In genomic region chr7:123635551-123636359, GRCh38 we compare ENCODE assay signal across 8 cellular contexts. TPM values are rescaled to one million over a fixed set of nuclear protein-coding genes. Genes with fewer than 3 reads are reported as not detected.
A peak's percentile ranks its signal among the peaks of the same experiment; 100 is the strongest.
DNase-seq lines count a peak whose midpoint lies in the region; ATAC-seq, FAIRE-seq and TF ChIP-seq lines count a peak whose summit lies in the region.
"Had no signal": no experiment of that assay in that cellular context is flagged by ENCODE, and none has a peak within 500 bp of the region (broad histone marks: within the 10 kb centered on the region; RNA-seq: fewer than 3 reads in every experiment).

No MANE protein-coding gene starts in this region.

- H3K36me3 ChIP-seq in WERI-Rb-1 (no peaks in the 10 kb centered on the region), kidney (ENCODE audit: control insufficient read depth in 1 of 2, insufficient read depth in 2 of 2, low read length in 2 of 2) (no peaks in the 10 kb centered on the region)

- no peaks in the 10 kb centered on the region for H3K27me3 ChIP-seq in WERI-Rb-1 (ENCODE audit: insufficient read depth, low read depth, severe bottlenecking)

- H3K9ac ChIP-seq in kidney (ENCODE audit: low read length in 2 of 2) = no peak overlapping the region

- FAIRE-seq in kidney (lab: Jason Lieb, UNC) = peak; percentile 97

- peak; percentile 71 for ATAC-seq in HG03342 (IDR thresholded peaks at IDR 0.05; ENCODE audit: unreplicated experiment)

- H3K27ac ChIP-seq in WERI-Rb-1 (no peak overlapping the region), kidney (ENCODE audit: low read depth in 2 of 2, low read length in 2 of 2) (no peak overlapping the region)
- H3K27ac ChIP-seq: skin epidermis had no signal

- DNase-seq in GM12864 (ENCODE audit: low read depth) (no peak), WERI-Rb-1 (no peak), kidney (no peak), UCSD-AML1 (lab: John Stamatoyannopoulos, UW; ENCODE audit: unreplicated experiment) (no peak), NOMO-1 treated with DMSO at 0.1 percent for 48 hours (lab: John Stamatoyannopoulos, UW; ENCODE audit: unreplicated experiment) (no peak)
- DNase-seq in NK-92 treated with Interleukin-12 subunit alpha and Interleukin-12 subunit beta, amount 100 ng/mL, for 24 hours (lab: John Stamatoyannopoulos, UW) = no peak

- TF ChIP-seq CTCF in GM12864 (IDR thresholded peaks at IDR 0.05; ENCODE audit: low read depth, low read length, missing control alignments) = peak; percentile 23
- peak; percentile 43; the same call in 1 of the 2 replicates for TF ChIP-seq CTCF in WERI-Rb-1 (IDR thresholded peaks at IDR 0.05; ENCODE audit: low read depth, low read length)
- TF ChIP-seq CTCF in kidney (IDR thresholded peaks at IDR 0.05; ENCODE audit: borderline replicate concordance, extremely low read depth, insufficient read depth) = peak; percentile 45

- intact Hi-C loops in kidney (cut with DNase I) = no loop called here

- no peaks in the 10 kb centered on the region for H3K4me1 ChIP-seq in kidney (ENCODE audit: control insufficient read depth in 1 of 2, insufficient read depth in 1 of 2, low read depth in 1 of 2, low read length in 2 of 2)

- H3K4me3 ChIP-seq in GM12864 (ENCODE audit: low read depth, low read length) (no peak overlapping the region), WERI-Rb-1 (ENCODE audit: low read depth, low read length) (no peak overlapping the region), kidney (ENCODE audit: low read length in 2 of 2) (no peak overlapping the region)
- H3K4me3 ChIP-seq: skin epidermis had no signal

- H3K9me3 ChIP-seq in WERI-Rb-1 (ENCODE audit: severe bottlenecking) (no peaks in the 10 kb centered on the region), kidney (ENCODE audit: control insufficient read depth in 1 of 2, low read length in 2 of 2) (no peaks in the 10 kb centered on the region)

RNA-seq across cellular contexts. Expression of gene LMOD2, which starts 19.9 kb away (rescaled TPM):
- total RNA-seq in kidney = not detected
- not detected for polyA plus RNA-seq in kidney (ENCODE audit: insufficient read depth, low read depth, low replicate concordance)

RNA-seq across cellular contexts. Expression of gene ASB15, which starts 34.1 kb away (rescaled TPM):
- total RNA-seq in kidney = not detected
- polyA plus RNA-seq in kidney (ENCODE audit: insufficient read depth, low read depth, low replicate concordance) = 1.8 TPM
